In the genomic region with DNA sequence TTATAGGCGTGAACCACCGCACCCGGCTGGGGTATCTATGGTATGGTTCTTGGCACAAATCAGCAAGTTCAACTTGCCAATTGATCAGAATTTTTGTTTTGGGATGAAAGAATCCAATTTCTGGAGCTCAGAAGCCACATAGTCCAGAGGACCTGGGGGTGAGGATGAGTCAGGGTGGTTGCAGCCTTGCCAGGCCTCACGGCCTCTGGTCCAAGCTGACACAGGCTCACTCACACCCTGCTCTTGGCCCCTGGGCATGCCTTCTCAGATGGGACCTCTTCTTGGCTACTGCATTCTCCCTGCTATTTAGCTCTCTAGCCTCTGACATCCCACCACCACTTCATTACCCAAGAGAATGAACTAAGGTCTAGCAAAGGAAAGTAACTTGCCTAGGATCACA, we compare ENCODE assay signal across 13 cellular contexts. TPM values are rescaled to one million over a fixed set of nuclear protein-coding genes. Genes with fewer than 3 reads are reported as not detected.
DNase-seq lines count a peak whose midpoint lies in the region; ATAC-seq, FAIRE-seq and TF ChIP-seq lines count a peak whose summit lies in the region.
"Had no signal": no experiment of that assay in that cellular context is flagged by ENCODE, and none has a peak within 500 bp of the region (broad histone marks: within the 10 kb centered on the region; RNA-seq: fewer than 3 reads in every experiment).

No MANE protein-coding gene starts in this region.

- POLR2A ChIA-PET in WTC11 (lab: Charles Lee): no interaction called here

- FAIRE-seq in D721Med (lab: Jason Lieb, UNC): no peak

- H3K27ac ChIP-seq in subcutaneous abdominal adipose tissue (ENCODE audit: low read depth, low read length): peak overlapping the region; percentile 37
- H3K27ac ChIP-seq: testis had no signal

- peak overlapping the region; percentile 37; the same call in 1 of the 2 replicates for H3K27ac Mint-ChIP-seq in WTC11

- no peak for ATAC-seq in WTC11
- ATAC-seq: natural killer cell had no signal

- no peak overlapping the region for H3K9ac ChIP-seq in subcutaneous abdominal adipose tissue (ENCODE audit: low read length in 5 of 5)

- TF ChIP-seq CTCF in GM13977 (IDR thresholded peaks at IDR 0.05; ENCODE audit: extremely low read depth, insufficient read depth, missing control alignments) (no peak), WTC11 (IDR thresholded peaks at IDR 0.05) (no peak), D721Med (IDR thresholded peaks at IDR 0.05; ENCODE audit: insufficient read depth, missing control alignments) (no peak)

- peaks cover 22% of the 10 kb centered on the region for H3K4me1 Mint-ChIP-seq in WTC11

- CTCF ChIA-PET in WTC11 (lab: Charles Lee): interaction anchor here (1.4 to 6.8 kb wide), 2 partner anchors 26 to 158 kb away, joined by 3 to 66 read pairs; no protein-coding TSS in a partner anchor

- no peaks in the 10 kb centered on the region for H3K27me3 Mint-ChIP-seq in WTC11 (ENCODE audit: low read depth)

- H3K27me3 ChIP-seq in subcutaneous abdominal adipose tissue (ENCODE audit: control insufficient read depth in 5 of 5, insufficient read depth in 4 of 5, low read length in 5 of 5): no peaks in the 10 kb centered on the region
- H3K27me3 ChIP-seq: testis had no signal

- no peaks in the 10 kb centered on the region for H3K9me3 ChIP-seq in subcutaneous abdominal adipose tissue (ENCODE audit: control insufficient read depth in 5 of 5, low read length in 5 of 5)
- H3K9me3 ChIP-seq: testis had no signal

- DNase-seq in GM13977 (ENCODE audit: low spot score) (peak; percentile 2), WTC11 (ENCODE audit: low spot score) (no peak), islet precursor cell (peak; percentile 38), D721Med (ENCODE audit: insufficient read length, low spot score) (no peak), cerebellar cortex (ENCODE audit: low spot score) (no peak)
- no peak for DNase-seq in activated CD4-positive, alpha-beta T cell treated with anti-CD3 and anti-CD28 coated beads for 4 hours
- DNase-seq: Calu3, foreskin melanocyte, immature natural killer cell, natural killer cell, T-helper 9 cell, testis had no signal

- H3K36me3 ChIP-seq in subcutaneous abdominal adipose tissue (ENCODE audit: control insufficient read depth in 5 of 5, insufficient read depth in 5 of 5, low read length in 5 of 5): peaks cover under 1 to 56% (median 46%) of the 10 kb centered on the region in 5 donors

- no peak overlapping the region for H3K4me3 ChIP-seq in subcutaneous abdominal adipose tissue (ENCODE audit: low read depth in 1 of 5, low read length in 5 of 5)
- H3K4me3 ChIP-seq: testis had no signal

- in situ Hi-C loops in GM13977 (cut with MboI; ENCODE audit: low pct_unique_long_range_greater_than_20kb, low sequenced_read_pairs, unreplicated experiment): no loop called here

- no peak overlapping the region for H3K4me3 Mint-ChIP-seq in WTC11
- H3K4me3 Mint-ChIP-seq: immature natural killer cell, natural killer cell had no signal

- H3K9me3 Mint-ChIP-seq in WTC11: no peaks in the 10 kb centered on the region
- H3K9me3 Mint-ChIP-seq: natural killer cell had no signal

- H3K4me1 ChIP-seq in subcutaneous abdominal adipose tissue (ENCODE audit: control insufficient read depth in 5 of 5, insufficient read depth in 5 of 5, low read length in 5 of 5): peaks cover 0 to 85% (median 63%) of the 10 kb centered on the region in 5 donors

- H3K36me3 Mint-ChIP-seq in WTC11: peaks cover 18% of the 10 kb centered on the region
- H3K36me3 Mint-ChIP-seq: natural killer cell had no signal

TF ChIP-seq in WTC11, 78 proteins besides CTCF, POLR2A, EP300 and RAD21 (continues in another document):
- no peak for TF ChIP-seq NFYB (CRISPR knock-in tag; conservative IDR thresholded peaks at IDR 0.05; ENCODE audit: low read depth)
- no peak for TF ChIP-seq ETV6 (CRISPR knock-in tag; IDR thresholded peaks at IDR 0.05)
- TF ChIP-seq, protein P1, sequence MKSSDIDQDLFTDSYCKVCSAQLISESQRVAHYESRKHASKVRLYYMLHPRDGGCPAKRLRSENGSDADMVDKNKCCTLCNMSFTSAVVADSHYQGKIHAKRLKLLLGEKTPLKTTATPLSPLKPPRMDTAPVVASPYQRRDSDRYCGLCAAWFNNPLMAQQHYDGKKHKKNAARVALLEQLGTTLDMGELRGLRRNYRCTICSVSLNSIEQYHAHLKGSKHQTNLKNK (CRISPR knock-in tag; IDR thresholded peaks at IDR 0.05): no peak
- no peak for TF ChIP-seq CDX4 (CRISPR knock-in tag; IDR thresholded peaks at IDR 0.05; ENCODE audit: borderline replicate concordance)
- TF ChIP-seq AR (CRISPR knock-in tag; IDR thresholded peaks at IDR 0.05): no peak
- no peak for TF ChIP-seq GRHL2 (CRISPR knock-in tag; IDR thresholded peaks at IDR 0.05; ENCODE audit: insufficient replicate concordance, severe bottlenecking)
- no peak for TF ChIP-seq NFATC4 (CRISPR knock-in tag; IDR thresholded peaks at IDR 0.05)
- no peak for TF ChIP-seq PRRX2 (CRISPR knock-in tag; IDR thresholded peaks at IDR 0.05)
- no peak for TF ChIP-seq ZNF512 (CRISPR knock-in tag; IDR thresholded peaks at IDR 0.05; ENCODE audit: borderline replicate concordance)
- no peak for TF ChIP-seq NR2C2 (CRISPR knock-in tag; IDR thresholded peaks at IDR 0.05)
- TF ChIP-seq ZNF232 (CRISPR knock-in tag; IDR thresholded peaks at IDR 0.05): no peak
- TF ChIP-seq CREB1 (CRISPR knock-in tag; IDR thresholded peaks at IDR 0.05): no peak
- TF ChIP-seq RORB (CRISPR knock-in tag; IDR thresholded peaks at IDR 0.05): no peak
- no peak for TF ChIP-seq ZNF121 (CRISPR knock-in tag; IDR thresholded peaks at IDR 0.05)
- TF ChIP-seq E2F5 (CRISPR knock-in tag; IDR thresholded peaks at IDR 0.05): no peak
- TF ChIP-seq, protein P2, sequence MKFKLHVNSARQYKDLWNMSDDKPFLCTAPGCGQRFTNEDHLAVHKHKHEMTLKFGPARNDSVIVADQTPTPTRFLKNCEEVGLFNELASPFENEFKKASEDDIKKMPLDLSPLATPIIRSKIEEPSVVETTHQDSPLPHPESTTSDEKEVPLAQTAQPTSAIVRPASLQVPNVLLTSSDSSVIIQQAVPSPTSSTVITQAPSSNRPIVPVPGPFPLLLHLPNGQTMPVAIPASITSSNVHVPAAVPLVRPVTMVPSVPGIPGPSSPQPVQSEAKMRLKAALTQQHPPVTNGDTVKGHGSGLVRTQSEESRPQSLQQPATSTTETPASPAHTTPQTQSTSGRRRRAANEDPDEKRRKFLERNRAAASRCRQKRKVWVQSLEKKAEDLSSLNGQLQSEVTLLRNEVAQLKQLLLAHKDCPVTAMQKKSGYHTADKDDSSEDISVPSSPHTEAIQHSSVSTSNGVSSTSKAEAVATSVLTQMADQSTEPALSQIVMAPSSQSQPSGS (CRISPR knock-in tag; IDR thresholded peaks at IDR 0.05; ENCODE audit: borderline replicate concordance, low read depth): no peak

RNA-seq across cellular contexts. Expression of gene CAPG, which starts 16.3 kb away (rescaled TPM):
- total RNA-seq in WTC11 (2021): 117 to 139 TPM (median 131 TPM) in 3 replicates

RNA-seq across cellular contexts. Expression of gene SH2D6, which starts 24.7 kb away (rescaled TPM):
- total RNA-seq in WTC11 (2021): 0.50 to 1.2 TPM (median 0.94 TPM) in 3 replicates

RNA-seq across cellular contexts. Expression of gene ELMOD3, which starts 39.3 kb away (rescaled TPM):
- 9.7 to 10.8 TPM (median 10.6 TPM) in 3 replicates for total RNA-seq in WTC11 (2021)

RNA-seq across cellular contexts. Expression of gene RETSAT, which starts 39.5 kb away (rescaled TPM):
- total RNA-seq in WTC11 (2021): 18.9 to 24.4 TPM (median 21.6 TPM) in 3 replicates

Comparison
In these comparisons a context has a peak if more than half of its experiments do, and no peak if none do; other contexts are left out.
1. DNase-seq: peak in GM13977 (single experiment) and islet precursor cell (single experiment); none in WTC11 (single experiment), activated CD4-positive, alpha-beta T cell treated with anti-CD3 and anti-CD28 coated beads for 4 hours (0 of 2), D721Med (single experiment) and cerebellar cortex (single experiment).